In genomic region chr4:89373396-89373795, GRCh38 we compare ENCODE assay signal across 14 cellular contexts.
DNase-seq lines count a peak whose midpoint lies in the region; ATAC-seq lines count a peak whose summit lies in the region.
"Had no signal": no experiment of that assay in that cellular context is flagged by ENCODE, and none has a peak within 500 bp of the region (broad histone marks: within the 10 kb centered on the region; RNA-seq: fewer than 3 reads in every experiment).

No MANE protein-coding gene starts in this region.

- H3K4ac ChIP-seq in mesendoderm (ENCODE audit: low read depth, low read length) (no peak overlapping the region), neuronal stem cell (ENCODE audit: low read length) (no peak overlapping the region)

- DNase-seq in astrocyte of the hippocampus (ENCODE audit: low read depth, low spot score) = peak; percentile 16
- DNase-seq in effector memory CD8-positive, alpha-beta T cell = peak in 1 of 3 experiments; percentile 6
- peak; percentile 30 for DNase-seq in mesendoderm
- peak in 1 of 2 donors; percentile 52 for DNase-seq in stimulated activated effector memory CD8-positive, alpha-beta T cell treated with anti-CD3 and anti-CD28 coated beads, Interleukin-12 subunit alpha, Interleukin-12 subunit beta, amount 100 ng/mL, for 72 hours (ENCODE audit: low spot score in 2 of 2)
- DNase-seq in activated naive CD8-positive, alpha-beta T cell treated with anti-CD3 and anti-CD28 coated beads for 36 hours = no peak
- no peak for DNase-seq in neuronal stem cell (ENCODE audit: low spot score)
- DNase-seq in pons (ENCODE audit: low spot score) = no peak
- DNase-seq: ACHN; Caco-2; CD4-positive, alpha-beta T cell; GM23248; H9; IMR-90 had no signal

- no peak overlapping the region for H3K4me2 ChIP-seq in mesendoderm (ENCODE audit: low read length)
- H3K4me2 ChIP-seq in neuronal stem cell (ENCODE audit: insufficient read depth, low read length, poor library complexity, severe bottlenecking) = no peak overlapping the region

- H2AK5ac ChIP-seq in mesendoderm (ENCODE audit: low read length) = no peak overlapping the region
- no peak overlapping the region for H2AK5ac ChIP-seq in neuronal stem cell (ENCODE audit: low read depth, low read length)

- no peak overlapping the region for H3K56ac ChIP-seq in mesendoderm (ENCODE audit: low read length)

- H4K8ac ChIP-seq in mesendoderm (ENCODE audit: low read depth, low read length) (no peak overlapping the region), neuronal stem cell (ENCODE audit: low read depth, low read length) (no peak overlapping the region)

- no peak overlapping the region for H3K27ac ChIP-seq in mesendoderm (ENCODE audit: low read depth, low read length)
- no peak overlapping the region for H3K27ac ChIP-seq in neuronal stem cell (replicated peaks; ENCODE audit: low read length)
- H3K27ac ChIP-seq: C4-2B, GM23248 had no signal

- H3K27me3 ChIP-seq in mesendoderm (ENCODE audit: insufficient read depth, low read length, poor library complexity) = no peaks in the 10 kb centered on the region
- H3K27me3 ChIP-seq in neuronal stem cell (ENCODE audit: control insufficient read depth in 3 of 3, insufficient read depth in 3 of 3, low read depth in 1 of 3, low read length in 3 of 3) = no peaks in the 10 kb centered on the region

- H3K4me3 ChIP-seq in mesendoderm (ENCODE audit: low read length) (no peak overlapping the region), neuronal stem cell (ENCODE audit: low read length in 2 of 2) (no peak overlapping the region)
- H3K4me3 ChIP-seq: GM23248 had no signal

- H2BK15ac ChIP-seq in mesendoderm (replicated peaks; ENCODE audit: low read depth) (no peak overlapping the region), neuronal stem cell (ENCODE audit: low read length) (no peak overlapping the region)

- no peak overlapping the region for H3K4me3 Mint-ChIP-seq in effector memory CD8-positive, alpha-beta T cell
- no peak overlapping the region for H3K4me3 Mint-ChIP-seq in stimulated activated effector memory CD8-positive, alpha-beta T cell treated with anti-CD3 and anti-CD28 coated beads, Interleukin-12 subunit alpha, Interleukin-12 subunit beta, amount 100 ng/mL, for 72 hours
- no peak overlapping the region for H3K4me3 Mint-ChIP-seq in activated naive CD8-positive, alpha-beta T cell treated with anti-CD3 and anti-CD28 coated beads for 36 hours
- H3K4me3 Mint-ChIP-seq: CD4-positive, alpha-beta T cell; H9 had no signal

- H3K79me1 ChIP-seq in mesendoderm (ENCODE audit: low read length) (no peaks in the 10 kb centered on the region), neuronal stem cell (ENCODE audit: low read depth, low read length) (no peaks in the 10 kb centered on the region)

- H3K23ac ChIP-seq in mesendoderm (ENCODE audit: low read length) (no peak overlapping the region), neuronal stem cell (ENCODE audit: low read depth, low read length, poor library complexity) (no peak overlapping the region)

- no peaks in the 10 kb centered on the region for H3K36me3 Mint-ChIP-seq in effector memory CD8-positive, alpha-beta T cell (ENCODE audit: insufficient read depth)
- H3K36me3 Mint-ChIP-seq in stimulated activated effector memory CD8-positive, alpha-beta T cell treated with anti-CD3 and anti-CD28 coated beads, Interleukin-12 subunit alpha, Interleukin-12 subunit beta, amount 100 ng/mL, for 72 hours = no peaks in the 10 kb centered on the region
- H3K36me3 Mint-ChIP-seq in activated naive CD8-positive, alpha-beta T cell treated with anti-CD3 and anti-CD28 coated beads for 36 hours = no peaks in the 10 kb centered on the region

- H3K36me3 ChIP-seq in mesendoderm (ENCODE audit: control insufficient read depth, insufficient read depth, low read length) (no peaks in the 10 kb centered on the region), neuronal stem cell (replicated peaks in 1 of 2; ENCODE audit: control insufficient read depth in 2 of 2, insufficient read depth in 2 of 2, low read length in 2 of 2) (no peaks in the 10 kb centered on the region)

- H3K9me3 Mint-ChIP-seq in effector memory CD8-positive, alpha-beta T cell = no peaks in the 10 kb centered on the region
- no peaks in the 10 kb centered on the region for H3K9me3 Mint-ChIP-seq in stimulated activated effector memory CD8-positive, alpha-beta T cell treated with anti-CD3 and anti-CD28 coated beads, Interleukin-12 subunit alpha, Interleukin-12 subunit beta, amount 100 ng/mL, for 72 hours
- H3K9me3 Mint-ChIP-seq in activated naive CD8-positive, alpha-beta T cell treated with anti-CD3 and anti-CD28 coated beads for 36 hours = peaks cover 5% of the 10 kb centered on the region
- H3K9me3 Mint-ChIP-seq: CD4-positive, alpha-beta T cell; H9 had no signal

- WGBS in mesendoderm (ENCODE audit: extremely low coverage, insufficient coverage, low lambda C conversion rate) = no CpG with 5 or more reads among the region's 4 CpGs
- WGBS in neuronal stem cell (ENCODE audit: extremely low coverage in 2 of 2, insufficient read length in 2 of 2, insufficient replicate concordance in 1 of 2), 2 donors = no CpG with 5 or more reads among the region's 4 CpGs

- H2BK5ac ChIP-seq in mesendoderm (ENCODE audit: low read length) (no peak overlapping the region), neuronal stem cell (ENCODE audit: low read length) (no peak overlapping the region)

- H3K27ac Mint-ChIP-seq in effector memory CD8-positive, alpha-beta T cell = no peak overlapping the region
- no peak overlapping the region for H3K27ac Mint-ChIP-seq in stimulated activated effector memory CD8-positive, alpha-beta T cell treated with anti-CD3 and anti-CD28 coated beads, Interleukin-12 subunit alpha, Interleukin-12 subunit beta, amount 100 ng/mL, for 72 hours
- H3K27ac Mint-ChIP-seq in activated naive CD8-positive, alpha-beta T cell treated with anti-CD3 and anti-CD28 coated beads for 36 hours = no peak overlapping the region
- H3K27ac Mint-ChIP-seq: CD4-positive, alpha-beta T cell; H9 had no signal

- H3K9me3 ChIP-seq in neuronal stem cell (replicated peaks in 1 of 2; ENCODE audit: control insufficient read depth in 2 of 2, insufficient read depth in 1 of 2, low read depth in 1 of 2, low read length in 2 of 2) = no peaks in the 10 kb centered on the region
- H3K9me3 ChIP-seq: Caco-2 had no signal

- H3K18ac ChIP-seq in mesendoderm (ENCODE audit: low read length) (no peak overlapping the region), neuronal stem cell (ENCODE audit: low read length) (no peak overlapping the region)

- H3K4me1 Mint-ChIP-seq in effector memory CD8-positive, alpha-beta T cell (ENCODE audit: low read depth in 2 of 2) = peaks cover 3 to 8% of the 10 kb centered on the region in 2 donors
- peaks cover 5% of the 10 kb centered on the region for H3K4me1 Mint-ChIP-seq in stimulated activated effector memory CD8-positive, alpha-beta T cell treated with anti-CD3 and anti-CD28 coated beads, Interleukin-12 subunit alpha, Interleukin-12 subunit beta, amount 100 ng/mL, for 72 hours
- H3K4me1 Mint-ChIP-seq in activated naive CD8-positive, alpha-beta T cell treated with anti-CD3 and anti-CD28 coated beads for 36 hours = peaks cover 2% of the 10 kb centered on the region

- ATAC-seq in effector memory CD8-positive, alpha-beta T cell (replicated peaks) = peak; percentile 60
- ATAC-seq in stimulated activated effector memory CD8-positive, alpha-beta T cell treated with anti-CD3 and anti-CD28 coated beads, Interleukin-12 subunit alpha, Interleukin-12 subunit beta, amount 100 ng/mL, for 72 hours = peak; percentile 93

- no peaks in the 10 kb centered on the region for H3K27me3 Mint-ChIP-seq in effector memory CD8-positive, alpha-beta T cell
- no peaks in the 10 kb centered on the region for H3K27me3 Mint-ChIP-seq in activated naive CD8-positive, alpha-beta T cell treated with anti-CD3 and anti-CD28 coated beads for 36 hours
- H3K27me3 Mint-ChIP-seq: CD4-positive, alpha-beta T cell had no signal

- H3K14ac ChIP-seq in neuronal stem cell (ENCODE audit: low read length) = no peak overlapping the region

- no peak overlapping the region for H2BK120ac ChIP-seq in mesendoderm (ENCODE audit: low read depth, low read length)
- no peak overlapping the region for H2BK120ac ChIP-seq in neuronal stem cell (ENCODE audit: low read depth, low read length)

- H3K4me1 ChIP-seq in mesendoderm (ENCODE audit: control insufficient read depth, low read depth, low read length) (no peaks in the 10 kb centered on the region), neuronal stem cell (ENCODE audit: control insufficient read depth in 2 of 2, insufficient read depth in 1 of 2, low read depth in 1 of 2, low read length in 2 of 2) (peaks cover 0 to 3% of the 10 kb centered on the region in 2 donors)
- H3K4me1 ChIP-seq: Caco-2 had no signal

- H4K91ac ChIP-seq in neuronal stem cell (ENCODE audit: low read depth, low read length, poor library complexity) = no peak overlapping the region

- H4K5ac ChIP-seq in mesendoderm (ENCODE audit: low read length) = no peak overlapping the region

- H3K79me2 ChIP-seq in mesendoderm (ENCODE audit: control insufficient read depth, insufficient read depth, low read length) = no peaks in the 10 kb centered on the region

- H2BK12ac ChIP-seq in neuronal stem cell (ENCODE audit: low read length) = no peak overlapping the region

- H2AFZ ChIP-seq in neuronal stem cell (ENCODE audit: low read length) = no peak overlapping the region
- H2AFZ ChIP-seq: GM23248 had no signal

- H3K9ac ChIP-seq in mesendoderm (ENCODE audit: low read length) (no peak overlapping the region), neuronal stem cell (ENCODE audit: low read depth, low read length, poor library complexity) (no peak overlapping the region)
- H3K9ac ChIP-seq: GM23248 had no signal

Comparison
In these comparisons a context has a peak if more than half of its experiments do, and no peak if none do; other contexts are left out.
1. DNase-seq: peak in astrocyte of the hippocampus (single experiment) and mesendoderm (single experiment); none in activated naive CD8-positive, alpha-beta T cell treated with anti-CD3 and anti-CD28 coated beads for 36 hours (single experiment), neuronal stem cell (single experiment) and pons (single experiment).